Comparison of ENCODE assay signal across 8 cellular contexts in genomic region chr1:155226188-155226909, GRCh38. TPM values are rescaled to one million over a fixed set of nuclear protein-coding genes. Genes with fewer than 3 reads are reported as not detected.
DNase-seq lines count a peak whose midpoint lies in the region; ATAC-seq and TF ChIP-seq lines count a peak whose summit lies in the region.

No MANE protein-coding gene starts in this region.

- peak overlapping the region; percentile 78 to 86 (median 83) for H3K27ac ChIP-seq in Peyer's patch

- DNase-seq in GM06990 (ENCODE audit: extremely low read depth, insufficient read length) (no peak), LHCN-M2 (ENCODE audit: low read depth) (peak; percentile 81), Peyer's patch (peak; percentile 78 to 94 (median 93)), fibroblast of pulmonary artery (ENCODE audit: low read depth) (peak; percentile 77)
- DNase-seq in activated T-helper 1 cell treated with anti-CD3 and anti-CD28 coated beads, Interleukin-2, amount 50 U/mL, for 16 hours (ENCODE audit: low read depth in 1 of 2, low spot score in 1 of 2), result peak; percentile 73 to 81
- peak; percentile 81 for DNase-seq in stimulated activated naive CD4-positive, alpha-beta T cell treated with Interleukin-2 at 50 U/mL for 16 hours (lab: John Stamatoyannopoulos, UW)

- no peaks in the 10 kb centered on the region for H3K9me3 ChIP-seq in Peyer's patch

- H3K27me3 ChIP-seq in GM06990 (replicated peaks; ENCODE audit: control insufficient read depth, insufficient read depth, low read length) (no peaks in the 10 kb centered on the region), Peyer's patch (no peaks in the 10 kb centered on the region)

- H3K4me1 Mint-ChIP-seq in nephron, result peaks cover 21% of the 10 kb centered on the region

- peak overlapping the region; percentile 91 to 99 (median 97) for H3K27ac Mint-ChIP-seq in nephron

- TF ChIP-seq CTCF in GM06990 (IDR thresholded peaks at IDR 0.05; ENCODE audit: insufficient read depth, low read length, poor library complexity, severe bottlenecking) (peak; percentile 77), Peyer's patch (IDR thresholded peaks at IDR 0.05) (peak; percentile 49 to 73 (median 56)), fibroblast of pulmonary artery (IDR thresholded peaks at IDR 0.05; ENCODE audit: low read length, missing control alignments) (peak; percentile 50), nephron (IDR thresholded peaks at IDR 0.05; ENCODE audit: unreplicated experiment in 3 of 3) (peak; percentile 35 to 42 (median 42))

- ATAC-seq in HG02588 (IDR thresholded peaks at IDR 0.05; ENCODE audit: unreplicated experiment), result no peak

- peak overlapping the region; percentile 87 to 93 (median 89) for H3K4me3 Mint-ChIP-seq in nephron

- H3K4me3 ChIP-seq in GM06990 (replicated peaks; ENCODE audit: low read depth, low read length) (peak overlapping the region; percentile 75), Peyer's patch (peak overlapping the region; percentile 41 to 66 (median 55)), fibroblast of pulmonary artery (replicated peaks; ENCODE audit: low read depth, low read length) (peak overlapping the region; percentile 81)

- H3K27me3 Mint-ChIP-seq in nephron (ENCODE audit: low read depth), result no peaks in the 10 kb centered on the region

- H3K9me3 Mint-ChIP-seq in nephron, result no peaks in the 10 kb centered on the region

- TF ChIP-seq POLR2A in Peyer's patch (IDR thresholded peaks at IDR 0.05), result no peak

- H3K36me3 ChIP-seq in GM06990 (ENCODE audit: control insufficient read depth, insufficient read depth, low read length) (no peaks in the 10 kb centered on the region), Peyer's patch (no peaks in the 10 kb centered on the region)

- peaks cover 4% of the 10 kb centered on the region for H3K36me3 Mint-ChIP-seq in nephron (ENCODE audit: low read depth)

- H3K4me1 ChIP-seq in Peyer's patch, result peaks cover 0 to 5% (median 0%) of the 10 kb centered on the region in 4 donors

RNA-seq across cellular contexts. Expression of gene MTX1, which starts 17.9 kb away (rescaled TPM):
- total RNA-seq in LHCN-M2 (2014; rRNA removed) (47.6 and 49.1 TPM in 2 replicates), Peyer's patch (10 to 100 TPM; 33.2 to 45.2 (median 36.5) TPM)
- polyA plus RNA-seq in LHCN-M2 (2012), result 66.7 TPM

RNA-seq across cellular contexts. Expression of gene THBS3, which starts 18.7 kb away (rescaled TPM):
- 17.4 and 26.4 TPM in 2 replicates for total RNA-seq in LHCN-M2 (2014; rRNA removed)
- polyA plus RNA-seq in LHCN-M2 (2012), result 14.6 TPM
- total RNA-seq in Peyer's patch, result 10 to 100 TPM; 15.9 to 58.6 (median 46.5) TPM

RNA-seq across cellular contexts. Expression of gene ENTREP3, which starts 28.9 kb away (rescaled TPM):
- total RNA-seq in LHCN-M2 (2014; rRNA removed) (7.8 and 15.6 TPM in 2 replicates), Peyer's patch (10 to 100 TPM in 3 of 4 donors, 1 to 10 TPM in 1; 5.8 to 20.7 (median 15.4) TPM)
- 29.3 TPM for polyA plus RNA-seq in LHCN-M2 (2012)

RNA-seq across cellular contexts. Expression of gene SCAMP3, which starts 35.8 kb away (rescaled TPM):
- total RNA-seq in LHCN-M2 (2014; rRNA removed), result 83.7 and 101 TPM in 2 replicates
- polyA plus RNA-seq in LHCN-M2 (2012), result 119 TPM
- 10 to 100 TPM; 34.7 to 63.7 (median 49.2) TPM for total RNA-seq in Peyer's patch

RNA-seq across cellular contexts. Expression of gene CLK2, which starts 47.0 kb away (rescaled TPM):
- total RNA-seq in LHCN-M2 (2014; rRNA removed), result 23.7 and 26.9 TPM in 2 replicates
- 14.4 TPM for polyA plus RNA-seq in LHCN-M2 (2012)
- 100 to 1,000 TPM in 2 of 4 donors, 10 to 100 TPM in 2; 44.7 to 125 (median 98.5) TPM for total RNA-seq in Peyer's patch
